In the genomic region with DNA sequence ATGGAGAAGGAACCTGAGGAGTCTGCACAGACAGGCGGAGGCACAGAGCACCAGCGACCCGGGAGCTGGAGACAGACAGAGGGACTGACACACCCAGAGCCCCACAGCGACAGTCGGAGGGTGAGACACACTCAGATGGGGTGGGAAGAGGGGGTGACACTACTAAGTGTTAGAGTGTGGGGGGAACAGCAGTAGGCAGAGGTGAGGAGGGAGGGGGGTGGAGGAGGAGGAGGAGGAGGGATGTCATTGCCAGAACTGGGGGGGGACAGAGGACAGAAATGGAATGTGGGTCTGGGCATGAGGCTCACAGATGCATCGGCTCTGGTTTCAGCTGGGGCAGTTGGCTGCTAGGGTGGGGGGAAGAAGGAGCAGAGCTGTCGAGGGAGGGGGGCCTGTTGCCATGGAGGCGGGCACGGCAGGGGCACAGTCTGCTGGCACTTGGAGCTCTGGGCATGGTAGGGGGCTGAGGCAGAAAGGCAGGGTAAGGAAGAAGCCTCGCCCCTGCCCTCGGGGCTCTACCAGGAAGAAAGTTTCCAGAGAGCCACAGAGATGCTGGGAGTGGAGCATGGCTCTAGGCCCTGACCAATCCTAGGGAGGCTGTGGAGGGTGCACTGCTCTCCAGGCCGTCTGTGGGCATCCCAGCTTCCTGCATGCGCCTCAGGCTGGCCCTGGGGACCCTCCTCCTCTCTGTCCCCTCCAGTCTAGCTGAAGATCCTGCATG, we compare ENCODE assay signal across 1 cellular context.
TF ChIP-seq lines count a peak whose summit lies in the region.

No MANE protein-coding gene starts in this region.

TF ChIP-seq in SK-N-SH, 30 proteins besides CTCF, POLR2A, EP300 and RAD21 (continued from another document):
- TF ChIP-seq IRF3 (IDR thresholded peaks at IDR 0.05; ENCODE audit: low read depth, low read length): no peak
- no peak for TF ChIP-seq CHD2 (IDR thresholded peaks at IDR 0.05; ENCODE audit: low read length, partially characterized antibody)
- TF ChIP-seq POLR2AphosphoS5 (IDR thresholded peaks at IDR 0.05; ENCODE audit: low read depth, low read length): no peak
- TF ChIP-seq FOXM1 (IDR thresholded peaks at IDR 0.05; ENCODE audit: low read depth): no peak
- TF ChIP-seq RCOR1 (IDR thresholded peaks at IDR 0.05; ENCODE audit: low read length): no peak
- no peak for TF ChIP-seq YY1 (IDR thresholded peaks at IDR 0.05; ENCODE audit: low read depth)
- no peak for TF ChIP-seq FOXJ3 (CRISPR knock-in tag; IDR thresholded peaks at IDR 0.05)
- no peak for TF ChIP-seq RXRA (IDR thresholded peaks at IDR 0.05; ENCODE audit: borderline replicate concordance, low read depth)
- no peak for TF ChIP-seq GATA2 (CRISPR knock-in tag; IDR thresholded peaks at IDR 0.05)
- TF ChIP-seq, protein P1, sequence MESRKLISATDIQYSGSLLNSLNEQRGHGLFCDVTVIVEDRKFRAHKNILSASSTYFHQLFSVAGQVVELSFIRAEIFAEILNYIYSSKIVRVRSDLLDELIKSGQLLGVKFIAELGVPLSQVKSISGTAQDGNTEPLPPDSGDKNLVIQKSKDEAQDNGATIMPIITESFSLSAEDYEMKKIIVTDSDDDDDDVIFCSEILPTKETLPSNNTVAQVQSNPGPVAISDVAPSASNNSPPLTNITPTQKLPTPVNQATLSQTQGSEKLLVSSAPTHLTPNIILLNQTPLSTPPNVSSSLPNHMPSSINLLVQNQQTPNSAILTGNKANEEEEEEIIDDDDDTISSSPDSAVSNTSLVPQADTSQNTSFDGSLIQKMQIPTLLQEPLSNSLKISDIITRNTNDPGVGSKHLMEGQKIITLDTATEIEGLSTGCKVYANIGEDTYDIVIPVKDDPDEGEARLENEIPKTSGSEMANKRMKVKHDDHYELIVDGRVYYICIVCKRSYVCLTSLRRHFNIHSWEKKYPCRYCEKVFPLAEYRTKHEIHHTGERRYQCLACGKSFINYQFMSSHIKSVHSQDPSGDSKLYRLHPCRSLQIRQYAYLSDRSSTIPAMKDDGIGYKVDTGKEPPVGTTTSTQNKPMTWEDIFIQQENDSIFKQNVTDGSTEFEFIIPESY (IDR thresholded peaks at IDR 0.05; ENCODE audit: borderline replicate concordance, low read depth): no peak
- no peak for TF ChIP-seq SIN3A (IDR thresholded peaks at IDR 0.05; ENCODE audit: borderline replicate concordance, low read depth, low read length)
